In genomic region chr10:51552879-51553278, GRCh38 we compare ENCODE assay signal across 35 cellular contexts.
"Had no signal": no experiment of that assay in that cellular context is flagged by ENCODE, and none has a peak within 500 bp of the region (broad histone marks: within the 10 kb centered on the region; RNA-seq: fewer than 3 reads in every experiment).

No MANE protein-coding gene starts in this region.

- H3K9me3 ChIP-seq: MG63 had no signal

- H3K27me3 ChIP-seq: MG63 had no signal

- H3K4me3 ChIP-seq: MG63 had no signal

- H3K9ac ChIP-seq: KMS-11 had no signal

- DNase-seq: Karpas-422, Kasumi-1, KBM-7, MG63, MM.1S, MV-4-11, NCI-H1048, NCI-H1092, NCI-H1092 treated with DMSO at 0.1 percent for 48 hours, NCI-H1105, NCI-H1105 treated with DMSO at 0.1 percent for 48 hours, NCI-H1417, NCI-H1417 treated with DMSO at 0.1 percent for 48 hours, NCI-H1436, NCI-H1436 treated with DMSO at 0.1 percent for 48 hours, NCI-H146, NCI-H1694, NCI-H1694 treated with DMSO at 0.1 percent for 48 hours, NCI-H187, NCI-H187 treated with DMSO at 0.1 percent for 48 hours, NCI-H1930, NCI-H2029, NCI-H2029 treated with DMSO at 0.1 percent for 48 hours, NCI-H2081, NCI-H2081 treated with DMSO at 0.1 percent for 48 hours, NCI-H2107, NCI-H2171, NCI-H2171 treated with DMSO at 0.1 percent for 48 hours, NCI-H2227 treated with DMSO at 0.1 percent for 48 hours, NCI-H226, NCI-H345, NCI-H446, NCI-H446 treated with DMSO at 0.1 percent for 48 hours, NCI-H510A had no signal

- H3K4me2 ChIP-seq: KMS-11 had no signal

- H3K27ac ChIP-seq: KMS-11 had no signal

- H3K36me3 ChIP-seq: MG63 had no signal
